Comparison of ENCODE assay signal across 8 cellular contexts in genomic region chr13:100235311-100235901, GRCh38.
A peak's percentile ranks its signal among the peaks of the same experiment; 100 is the strongest.
DNase-seq lines count a peak whose midpoint lies in the region; ATAC-seq and TF ChIP-seq lines count a peak whose summit lies in the region.

No MANE protein-coding gene starts in this region.

- CTCF ChIA-PET in GM10248 (lab: Yijun Ruan, JAX) = interaction anchor here (0.9 to 3.0 kb wide), 12 partner anchors 15 to 579 kb away, joined by 3 to 23 read pairs (median 4); no protein-coding TSS in a partner anchor

- in situ Hi-C loops in ACHN (cut with HindIII; ENCODE audit: low pct_ligation_motif_present, low pct_unique_long_range_greater_than_20kb, low sequenced_read_pairs) = no loop called here

- H3K9me2 ChIP-seq in Loucy (replicated peaks; ENCODE audit: low read depth, low read length) = no peaks in the 10 kb centered on the region

- ATAC-seq in esophagus mucosa (peak; percentile 52), GM21786 (IDR thresholded peaks at IDR 0.05; ENCODE audit: unreplicated experiment) (no peak), GM18907 (IDR thresholded peaks at IDR 0.05; ENCODE audit: unreplicated experiment) (no peak)

- no peaks in the 10 kb centered on the region for H4K20me1 ChIP-seq in Loucy (ENCODE audit: insufficient read depth, low read length, poor library complexity, severe bottlenecking)

- H3K4me2 ChIP-seq in Loucy (ENCODE audit: low read depth, low read length, poor library complexity, severe bottlenecking) (peak overlapping the region; percentile 55), parathyroid adenoma (ENCODE audit: low read length) (no peak overlapping the region)

- H3K36me3 ChIP-seq in Loucy (ENCODE audit: insufficient read depth, low read length) (no peaks in the 10 kb centered on the region; the same call in 1 of the 2 replicates), parathyroid adenoma (ENCODE audit: control insufficient read depth, insufficient read depth, low read length) (no peaks in the 10 kb centered on the region)

- POLR2A ChIA-PET in GM10248 (lab: Yijun Ruan, JAX) = no interaction called here

- H3K9ac ChIP-seq in Loucy (ENCODE audit: low read depth, low read length, poor library complexity, severe bottlenecking) = no peak overlapping the region
- H3K9ac ChIP-seq in parathyroid adenoma = no peak overlapping the region

- H3K27me3 ChIP-seq in Loucy (ENCODE audit: insufficient read depth, low read length, poor library complexity, severe bottlenecking) (no peaks in the 10 kb centered on the region), parathyroid adenoma (ENCODE audit: control insufficient read depth, insufficient read depth, low read length) (no peaks in the 10 kb centered on the region)

- TF ChIP-seq CTCF in GM10248 (IDR thresholded peaks at IDR 0.05; ENCODE audit: control extremely low read depth, extremely low read depth, low read depth, missing control alignments) (peak; percentile 45), Loucy (conservative IDR thresholded peaks at IDR 0.05; ENCODE audit: low read length) (peak; percentile 78), parathyroid adenoma (IDR thresholded peaks at IDR 0.05) (peak; percentile 40)

- DNase-seq in ACHN (peak; percentile 62), GM10248 (ENCODE audit: extremely low spot score) (peak; percentile 41), SHP77 treated with DMSO at 0.1 percent for 48 hours (lab: John Stamatoyannopoulos, UW) (peak; percentile 57)

- H3K9me3 ChIP-seq in Loucy (ENCODE audit: insufficient read depth, low read depth, low read length) = no peaks in the 10 kb centered on the region
- no peaks in the 10 kb centered on the region for H3K9me3 ChIP-seq in parathyroid adenoma (ENCODE audit: control insufficient read depth, low read length)

- peak overlapping the region; percentile 34 for H3K4me3 ChIP-seq in Loucy (ENCODE audit: low read length, poor library complexity, severe bottlenecking)
- H3K4me3 ChIP-seq in parathyroid adenoma (ENCODE audit: low read depth, low read length) = no peak overlapping the region

- H3K4me1 ChIP-seq in Loucy (ENCODE audit: insufficient read depth, low read length, poor library complexity, severe bottlenecking) = peaks cover 33% of the 10 kb centered on the region
- no peaks in the 10 kb centered on the region for H3K4me1 ChIP-seq in parathyroid adenoma

- H3F3A ChIP-seq in Loucy (ENCODE audit: low read depth) = no peaks in the 10 kb centered on the region

- H3K27ac ChIP-seq in parathyroid adenoma = no peak overlapping the region

- H3K79me2 ChIP-seq in Loucy (ENCODE audit: insufficient read depth, low read length) = no peaks in the 10 kb centered on the region
- H3K79me2 ChIP-seq in parathyroid adenoma = no peaks in the 10 kb centered on the region

- no peak overlapping the region for H2AFZ ChIP-seq in Loucy (ENCODE audit: low read length)
- H2AFZ ChIP-seq in parathyroid adenoma = no peak overlapping the region
